ENCODE assay signal across 8 cellular contexts in genomic region chr14:25132734-25133422, GRCh38.
A peak's percentile ranks its signal among the peaks of the same experiment; 100 is the strongest.
DNase-seq lines count a peak whose midpoint lies in the region; ATAC-seq lines count a peak whose summit lies in the region.

No MANE protein-coding gene starts in this region.

- DNase-seq in AML-193 (lab: John Stamatoyannopoulos, UW): peak; percentile 46 to 62
- peak; percentile 44 for DNase-seq in NCI-H510A (lab: John Stamatoyannopoulos, UW)
- peak; percentile 84 for DNase-seq in activated CD4-positive, alpha-beta T cell treated with anti-CD3 and anti-CD28 coated beads, Interleukin-2, amount 10 ng/mL, durations not matched to agents 24 days and 14 days
- peak; percentile 37 to 48 (median 41) for DNase-seq in effector memory CD8-positive, alpha-beta T cell
- peak; percentile 57 to 73 for DNase-seq in lung microvascular endothelial cell (ENCODE audit: low read depth in 2 of 2)
- peak; percentile 28 for DNase-seq in stimulated activated CD8-positive, alpha-beta memory T cell treated with anti-CD3 and anti-CD28 coated beads, Interleukin-4, amount 100 ng/mL, for 24 hours (ENCODE audit: low read depth)

- H3K4me3 Mint-ChIP-seq in activated CD4-positive, alpha-beta T cell treated with anti-CD3 and anti-CD28 coated beads, Interleukin-2, amount 10 ng/mL, durations not matched to agents 24 days and 14 days: no peak overlapping the region
- H3K4me3 Mint-ChIP-seq in effector memory CD8-positive, alpha-beta T cell: no peak overlapping the region

- no peaks in the 10 kb centered on the region for H3K9me3 Mint-ChIP-seq in activated CD4-positive, alpha-beta T cell treated with anti-CD3 and anti-CD28 coated beads, Interleukin-2, amount 10 ng/mL, durations not matched to agents 24 days and 14 days
- no peaks in the 10 kb centered on the region for H3K9me3 Mint-ChIP-seq in effector memory CD8-positive, alpha-beta T cell

- H3K27me3 Mint-ChIP-seq in activated CD4-positive, alpha-beta T cell treated with anti-CD3 and anti-CD28 coated beads, Interleukin-2, amount 10 ng/mL, durations not matched to agents 24 days and 14 days: peaks cover 17% of the 10 kb centered on the region
- peaks cover 48 to 68% of the 10 kb centered on the region in 2 donors for H3K27me3 Mint-ChIP-seq in effector memory CD8-positive, alpha-beta T cell

- intact Hi-C loops in activated CD4-positive, alpha-beta T cell treated with anti-CD3 and anti-CD28 coated beads, Interleukin-2, amount 10 ng/mL, durations not matched to agents 24 days and 14 days (cut with micrococcal nuclease): loop anchor here (1.0 to 2.0 kb wide), 2 partner anchors 326 to 423 kb away; no protein-coding TSS in a partner anchor

- H3K4me1 Mint-ChIP-seq in activated CD4-positive, alpha-beta T cell treated with anti-CD3 and anti-CD28 coated beads, Interleukin-2, amount 10 ng/mL, durations not matched to agents 24 days and 14 days: peaks cover 6% of the 10 kb centered on the region
- peaks cover 7 to 8% of the 10 kb centered on the region in 2 donors for H3K4me1 Mint-ChIP-seq in effector memory CD8-positive, alpha-beta T cell (ENCODE audit: low read depth in 2 of 2)

- no peaks in the 10 kb centered on the region for H3K36me3 Mint-ChIP-seq in activated CD4-positive, alpha-beta T cell treated with anti-CD3 and anti-CD28 coated beads, Interleukin-2, amount 10 ng/mL, durations not matched to agents 24 days and 14 days (ENCODE audit: low read depth)
- H3K36me3 Mint-ChIP-seq in effector memory CD8-positive, alpha-beta T cell (ENCODE audit: insufficient read depth): no peaks in the 10 kb centered on the region

- ATAC-seq in GM19023 (IDR thresholded peaks at IDR 0.05; ENCODE audit: unreplicated experiment): peak; percentile 91
- peak; percentile 64 for ATAC-seq in HG03280 (IDR thresholded peaks at IDR 0.05; ENCODE audit: unreplicated experiment)
- peak; percentile 99 for ATAC-seq in effector memory CD8-positive, alpha-beta T cell (replicated peaks)

- H3K27ac Mint-ChIP-seq in activated CD4-positive, alpha-beta T cell treated with anti-CD3 and anti-CD28 coated beads, Interleukin-2, amount 10 ng/mL, durations not matched to agents 24 days and 14 days: no peak overlapping the region
- H3K27ac Mint-ChIP-seq in effector memory CD8-positive, alpha-beta T cell: no peak overlapping the region

Comparison
In these comparisons a context has a peak if more than half of its experiments do, and no peak if none do; other contexts are left out.
1. Peak in every context shown above with its lines: DNase-seq and ATAC-seq.
2. DNase-seq: peak in every context shown above with its lines; median percentile 84 in activated CD4-positive, alpha-beta T cell treated with anti-CD3 and anti-CD28 coated beads, Interleukin-2, amount 10 ng/mL, durations not matched to agents 24 days and 14 days; 65 in lung microvascular endothelial cell; 54 in AML-193; 44 in NCI-H510A; 41 in effector memory CD8-positive, alpha-beta T cell; 28 in stimulated activated CD8-positive, alpha-beta memory T cell treated with anti-CD3 and anti-CD28 coated beads, Interleukin-4, amount 100 ng/mL, for 24 hours.